In the genomic region with DNA sequence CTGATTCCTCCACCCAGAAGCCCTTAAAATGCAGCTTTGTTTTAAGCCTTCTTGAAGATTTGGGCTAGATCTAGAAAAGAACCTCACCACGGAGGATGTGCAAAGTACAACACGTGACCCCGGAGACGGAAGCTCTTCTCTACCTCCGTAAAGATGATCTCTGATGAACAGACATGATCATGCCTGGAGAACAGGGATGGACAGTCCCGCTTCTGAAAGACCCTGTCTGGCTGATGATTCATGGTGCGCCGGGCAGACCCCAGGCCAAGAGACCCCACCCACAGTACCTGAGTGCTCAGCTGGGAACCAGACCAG, we compare ENCODE assay signal across 12 cellular contexts.
DNase-seq lines count a peak whose midpoint lies in the region; ATAC-seq and TF ChIP-seq lines count a peak whose summit lies in the region.
"Had no signal": no experiment of that assay in that cellular context is flagged by ENCODE, and none has a peak within 500 bp of the region (broad histone marks: within the 10 kb centered on the region; RNA-seq: fewer than 3 reads in every experiment).

No MANE protein-coding gene starts in this region.

- H3K4me3 ChIP-seq in upper lobe of right lung = peak overlapping the region; percentile 19
- H3K4me3 ChIP-seq: coronary artery had no signal

- no peak for DNase-seq in central memory CD8-positive, alpha-beta T cell (ENCODE audit: low spot score in 2 of 2)
- DNase-seq in natural killer cell (no peak), upper lobe of right lung (no peak), NCI-H1092 treated with DMSO at 0.1 percent for 48 hours (lab: John Stamatoyannopoulos, UW) (no peak), DMS 273 treated with DMSO at 0.1 percent for 48 hours (lab: John Stamatoyannopoulos, UW) (no peak), NCI-H82 treated with DMSO at 0.1 percent for 48 hours (lab: John Stamatoyannopoulos, UW; ENCODE audit: unreplicated experiment) (no peak)
- DNase-seq: activated effector memory CD4-positive, alpha-beta T cell treated with anti-CD3 and anti-CD28 coated beads, Interleukin-2, amount 50 U/mL, for 16 hours; anterior cingulate cortex; DMS79; glutamatergic neuron had no signal

- H3K9me3 ChIP-seq in KOPT-K1 (ENCODE audit: insufficient read depth, low read length, poor library complexity, severe bottlenecking) (no peaks in the 10 kb centered on the region), upper lobe of right lung (no peaks in the 10 kb centered on the region)

- peaks cover 30% of the 10 kb centered on the region for H3K4me1 Mint-ChIP-seq in central memory CD8-positive, alpha-beta T cell
- H3K4me1 Mint-ChIP-seq in natural killer cell = peaks cover 17 to 18% of the 10 kb centered on the region in 2 donors

- no peaks in the 10 kb centered on the region for H3K4me1 ChIP-seq in upper lobe of right lung

- peaks cover 2% of the 10 kb centered on the region for H3K36me3 Mint-ChIP-seq in central memory CD8-positive, alpha-beta T cell (ENCODE audit: insufficient read depth)
- no peaks in the 10 kb centered on the region for H3K36me3 Mint-ChIP-seq in natural killer cell

- TF ChIP-seq CTCF in natural killer cell (IDR thresholded peaks at IDR 0.05) (no peak), upper lobe of right lung (IDR thresholded peaks at IDR 0.05) (no peak)

- peak overlapping the region; percentile 68 for H3K27ac Mint-ChIP-seq in central memory CD8-positive, alpha-beta T cell (ENCODE audit: low read depth)
- H3K27ac Mint-ChIP-seq in natural killer cell = peak overlapping the region in 1 of 2 donors; percentile 50

- H3K27me3 ChIP-seq in upper lobe of right lung = no peaks in the 10 kb centered on the region

- H3K4me3 Mint-ChIP-seq in central memory CD8-positive, alpha-beta T cell = peak overlapping the region; percentile 38
- peak overlapping the region; percentile 70 for H3K4me3 Mint-ChIP-seq in natural killer cell

- no peaks in the 10 kb centered on the region for H3K27me3 Mint-ChIP-seq in central memory CD8-positive, alpha-beta T cell
- H3K27me3 Mint-ChIP-seq in natural killer cell (ENCODE audit: low read depth in 2 of 2) = peaks cover 0 to 6% of the 10 kb centered on the region in 2 donors

- H3K36me3 ChIP-seq in KOPT-K1 (ENCODE audit: insufficient read depth, low read length) (no peaks in the 10 kb centered on the region), upper lobe of right lung (no peaks in the 10 kb centered on the region)

- intact Hi-C loops in natural killer cell (cut with micrococcal nuclease) (no loop called here), upper lobe of right lung (cut with DNase I) (no loop called here)

- H3K27ac ChIP-seq in KOPT-K1 (ENCODE audit: low read depth, low read length, poor library complexity, severe bottlenecking) (peak overlapping the region; percentile 26), upper lobe of right lung (peak overlapping the region; percentile 56)
- H3K27ac ChIP-seq: coronary artery had no signal

- no peak for ATAC-seq in central memory CD8-positive, alpha-beta T cell (replicated peaks; ENCODE audit: extremely low read depth, poor library complexity, severe bottlenecking)
- no peak for ATAC-seq in natural killer cell
- ATAC-seq in upper lobe of right lung = no peak

- no peaks in the 10 kb centered on the region for H3K9me3 Mint-ChIP-seq in central memory CD8-positive, alpha-beta T cell
- no peaks in the 10 kb centered on the region for H3K9me3 Mint-ChIP-seq in natural killer cell
